ENCODE assay signal across 2 cellular contexts in the genomic region with DNA sequence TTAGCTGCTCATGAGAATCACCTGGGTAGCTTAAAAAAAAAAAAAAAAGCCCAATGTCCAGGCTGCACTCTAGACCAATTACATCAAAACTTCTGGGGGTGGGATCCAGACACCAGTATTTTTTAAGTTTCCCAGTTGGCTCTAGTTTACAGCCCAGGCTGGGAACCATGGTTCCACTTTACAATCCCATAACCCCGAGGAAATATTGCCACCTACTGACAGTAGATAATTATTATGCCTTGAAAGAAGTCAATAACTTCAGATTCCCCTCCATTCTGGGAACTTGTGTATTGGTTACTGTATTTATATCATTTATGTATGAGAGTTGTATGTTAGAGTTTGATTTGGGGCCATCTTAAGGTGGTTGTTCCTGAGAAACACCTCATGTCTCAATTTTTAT.
TF ChIP-seq lines count a peak whose summit lies in the region.

No MANE protein-coding gene starts in this region.

TF ChIP-seq in GM23338, 12 proteins besides CTCF, POLR2A, EP300 and RAD21 (continued from another document):
- TF ChIP-seq, protein P1, sequence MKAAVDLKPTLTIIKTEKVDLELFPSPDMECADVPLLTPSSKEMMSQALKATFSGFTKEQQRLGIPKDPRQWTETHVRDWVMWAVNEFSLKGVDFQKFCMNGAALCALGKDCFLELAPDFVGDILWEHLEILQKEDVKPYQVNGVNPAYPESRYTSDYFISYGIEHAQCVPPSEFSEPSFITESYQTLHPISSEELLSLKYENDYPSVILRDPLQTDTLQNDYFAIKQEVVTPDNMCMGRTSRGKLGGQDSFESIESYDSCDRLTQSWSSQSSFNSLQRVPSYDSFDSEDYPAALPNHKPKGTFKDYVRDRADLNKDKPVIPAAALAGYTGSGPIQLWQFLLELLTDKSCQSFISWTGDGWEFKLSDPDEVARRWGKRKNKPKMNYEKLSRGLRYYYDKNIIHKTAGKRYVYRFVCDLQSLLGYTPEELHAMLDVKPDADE (IDR thresholded peaks at IDR 0.05): no peak
- TF ChIP-seq, protein P2, sequence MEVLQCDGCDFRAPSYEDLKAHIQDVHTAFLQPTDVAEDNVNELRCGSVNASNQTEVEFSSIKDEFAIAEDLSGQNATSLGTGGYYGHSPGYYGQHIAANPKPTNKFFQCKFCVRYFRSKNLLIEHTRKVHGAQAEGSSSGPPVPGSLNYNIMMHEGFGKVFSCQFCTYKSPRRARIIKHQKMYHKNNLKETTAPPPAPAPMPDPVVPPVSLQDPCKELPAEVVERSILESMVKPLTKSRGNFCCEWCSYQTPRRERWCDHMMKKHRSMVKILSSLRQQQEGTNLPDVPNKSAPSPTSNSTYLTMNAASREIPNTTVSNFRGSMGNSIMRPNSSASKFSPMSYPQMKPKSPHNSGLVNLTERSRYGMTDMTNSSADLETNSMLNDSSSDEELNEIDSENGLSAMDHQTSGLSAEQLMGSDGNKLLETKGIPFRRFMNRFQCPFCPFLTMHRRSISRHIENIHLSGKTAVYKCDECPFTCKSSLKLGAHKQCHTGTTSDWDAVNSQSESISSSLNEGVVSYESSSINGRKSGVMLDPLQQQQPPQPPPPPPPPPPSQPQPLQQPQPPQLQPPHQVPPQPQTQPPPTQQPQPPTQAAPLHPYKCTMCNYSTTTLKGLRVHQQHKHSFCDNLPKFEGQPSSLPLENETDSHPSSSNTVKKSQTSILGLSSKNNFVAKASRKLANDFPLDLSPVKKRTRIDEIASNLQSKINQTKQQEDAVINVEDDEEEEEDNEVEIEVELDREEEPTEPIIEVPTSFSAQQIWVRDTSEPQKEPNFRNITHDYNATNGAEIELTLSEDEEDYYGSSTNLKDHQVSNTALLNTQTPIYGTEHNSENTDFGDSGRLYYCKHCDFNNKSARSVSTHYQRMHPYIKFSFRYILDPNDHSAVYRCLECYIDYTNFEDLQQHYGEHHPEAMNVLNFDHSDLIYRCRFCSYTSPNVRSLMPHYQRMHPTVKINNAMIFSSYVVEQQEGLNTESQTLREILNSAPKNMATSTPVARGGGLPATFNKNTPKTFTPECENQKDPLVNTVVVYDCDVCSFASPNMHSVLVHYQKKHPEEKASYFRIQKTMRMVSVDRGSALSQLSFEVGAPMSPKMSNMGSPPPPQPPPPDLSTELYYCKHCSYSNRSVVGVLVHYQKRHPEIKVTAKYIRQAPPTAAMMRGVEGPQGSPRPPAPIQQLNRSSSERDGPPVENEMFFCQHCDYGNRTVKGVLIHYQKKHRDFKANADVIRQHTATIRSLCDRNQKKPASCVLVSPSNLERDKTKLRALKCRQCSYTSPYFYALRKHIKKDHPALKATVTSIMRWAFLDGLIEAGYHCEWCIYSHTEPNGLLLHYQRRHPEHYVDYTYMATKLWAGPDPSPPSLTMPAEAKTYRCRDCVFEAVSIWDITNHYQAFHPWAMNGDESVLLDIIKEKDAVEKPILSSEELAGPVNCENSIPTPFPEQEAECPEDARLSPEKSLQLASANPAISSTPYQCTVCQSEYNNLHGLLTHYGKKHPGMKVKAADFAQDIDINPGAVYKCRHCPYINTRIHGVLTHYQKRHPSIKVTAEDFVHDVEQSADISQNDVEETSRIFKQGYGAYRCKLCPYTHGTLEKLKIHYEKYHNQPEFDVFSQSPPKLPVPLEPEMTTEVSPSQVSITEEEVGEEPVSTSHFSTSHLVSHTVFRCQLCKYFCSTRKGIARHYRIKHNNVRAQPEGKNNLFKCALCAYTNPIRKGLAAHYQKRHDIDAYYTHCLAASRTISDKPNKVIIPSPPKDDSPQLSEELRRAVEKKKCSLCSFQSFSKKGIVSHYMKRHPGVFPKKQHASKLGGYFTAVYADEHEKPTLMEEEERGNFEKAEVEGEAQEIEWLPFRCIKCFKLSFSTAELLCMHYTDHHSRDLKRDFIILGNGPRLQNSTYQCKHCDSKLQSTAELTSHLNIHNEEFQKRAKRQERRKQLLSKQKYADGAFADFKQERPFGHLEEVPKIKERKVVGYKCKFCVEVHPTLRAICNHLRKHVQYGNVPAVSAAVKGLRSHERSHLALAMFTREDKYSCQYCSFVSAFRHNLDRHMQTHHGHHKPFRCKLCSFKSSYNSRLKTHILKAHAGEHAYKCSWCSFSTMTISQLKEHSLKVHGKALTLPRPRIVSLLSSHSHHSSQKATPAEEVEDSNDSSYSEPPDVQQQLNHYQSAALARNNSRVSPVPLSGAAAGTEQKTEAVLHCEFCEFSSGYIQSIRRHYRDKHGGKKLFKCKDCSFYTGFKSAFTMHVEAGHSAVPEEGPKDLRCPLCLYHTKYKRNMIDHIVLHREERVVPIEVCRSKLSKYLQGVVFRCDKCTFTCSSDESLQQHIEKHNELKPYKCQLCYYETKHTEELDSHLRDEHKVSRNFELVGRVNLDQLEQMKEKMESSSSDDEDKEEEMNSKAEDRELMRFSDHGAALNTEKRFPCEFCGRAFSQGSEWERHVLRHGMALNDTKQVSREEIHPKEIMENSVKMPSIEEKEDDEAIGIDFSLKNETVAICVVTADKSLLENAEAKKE (CRISPR knock-in tag; IDR thresholded peaks at IDR 0.05): no peak
- no peak for TF ChIP-seq EZH2phosphoT487 (IDR thresholded peaks at IDR 0.05; ENCODE audit: unreplicated experiment)
- TF ChIP-seq NANOG (IDR thresholded peaks at IDR 0.05; ENCODE audit: borderline replicate concordance): no peak
- TF ChIP-seq POLR2AphosphoS5 (IDR thresholded peaks at IDR 0.05; ENCODE audit: low read depth): no peak
- TF ChIP-seq ZNF114 (CRISPR knock-in tag; IDR thresholded peaks at IDR 0.05): no peak
- TF ChIP-seq, protein P3, sequence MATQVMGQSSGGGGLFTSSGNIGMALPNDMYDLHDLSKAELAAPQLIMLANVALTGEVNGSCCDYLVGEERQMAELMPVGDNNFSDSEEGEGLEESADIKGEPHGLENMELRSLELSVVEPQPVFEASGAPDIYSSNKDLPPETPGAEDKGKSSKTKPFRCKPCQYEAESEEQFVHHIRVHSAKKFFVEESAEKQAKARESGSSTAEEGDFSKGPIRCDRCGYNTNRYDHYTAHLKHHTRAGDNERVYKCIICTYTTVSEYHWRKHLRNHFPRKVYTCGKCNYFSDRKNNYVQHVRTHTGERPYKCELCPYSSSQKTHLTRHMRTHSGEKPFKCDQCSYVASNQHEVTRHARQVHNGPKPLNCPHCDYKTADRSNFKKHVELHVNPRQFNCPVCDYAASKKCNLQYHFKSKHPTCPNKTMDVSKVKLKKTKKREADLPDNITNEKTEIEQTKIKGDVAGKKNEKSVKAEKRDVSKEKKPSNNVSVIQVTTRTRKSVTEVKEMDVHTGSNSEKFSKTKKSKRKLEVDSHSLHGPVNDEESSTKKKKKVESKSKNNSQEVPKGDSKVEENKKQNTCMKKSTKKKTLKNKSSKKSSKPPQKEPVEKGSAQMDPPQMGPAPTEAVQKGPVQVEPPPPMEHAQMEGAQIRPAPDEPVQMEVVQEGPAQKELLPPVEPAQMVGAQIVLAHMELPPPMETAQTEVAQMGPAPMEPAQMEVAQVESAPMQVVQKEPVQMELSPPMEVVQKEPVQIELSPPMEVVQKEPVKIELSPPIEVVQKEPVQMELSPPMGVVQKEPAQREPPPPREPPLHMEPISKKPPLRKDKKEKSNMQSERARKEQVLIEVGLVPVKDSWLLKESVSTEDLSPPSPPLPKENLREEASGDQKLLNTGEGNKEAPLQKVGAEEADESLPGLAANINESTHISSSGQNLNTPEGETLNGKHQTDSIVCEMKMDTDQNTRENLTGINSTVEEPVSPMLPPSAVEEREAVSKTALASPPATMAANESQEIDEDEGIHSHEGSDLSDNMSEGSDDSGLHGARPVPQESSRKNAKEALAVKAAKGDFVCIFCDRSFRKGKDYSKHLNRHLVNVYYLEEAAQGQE (IDR thresholded peaks at IDR 0.05; ENCODE audit: unreplicated experiment): no peak
- TF ChIP-seq STAT1 (IDR thresholded peaks at IDR 0.05; ENCODE audit: unreplicated experiment): no peak
- TF ChIP-seq JUNB (IDR thresholded peaks at IDR 0.05; ENCODE audit: unreplicated experiment): no peak

TF ChIP-seq in endothelial cell of umbilical vein, 7 proteins besides CTCF, POLR2A, EP300 and RAD21 (continued from another document):
- TF ChIP-seq JUN (IDR thresholded peaks at IDR 0.05; ENCODE audit: borderline replicate concordance, insufficient read depth, insufficient read length, low read depth): no peak
- TF ChIP-seq, protein P4, sequence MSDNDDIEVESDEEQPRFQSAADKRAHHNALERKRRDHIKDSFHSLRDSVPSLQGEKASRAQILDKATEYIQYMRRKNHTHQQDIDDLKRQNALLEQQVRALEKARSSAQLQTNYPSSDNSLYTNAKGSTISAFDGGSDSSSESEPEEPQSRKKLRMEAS (IDR thresholded peaks at IDR 0.05; ENCODE audit: insufficient read depth, insufficient read length): no peak
- TF ChIP-seq POLR2AphosphoS5 (IDR thresholded peaks at IDR 0.05; ENCODE audit: insufficient read depth, low read depth, low read length): no peak
- TF ChIP-seq FOS (IDR thresholded peaks at IDR 0.05; ENCODE audit: borderline replicate concordance, insufficient read depth, low read length): no peak
- no peak for TF ChIP-seq MYC (IDR thresholded peaks at IDR 0.05; ENCODE audit: low read depth, low read length)
